Comparison of ENCODE assay signal across 8 cellular contexts in the genomic region with DNA sequence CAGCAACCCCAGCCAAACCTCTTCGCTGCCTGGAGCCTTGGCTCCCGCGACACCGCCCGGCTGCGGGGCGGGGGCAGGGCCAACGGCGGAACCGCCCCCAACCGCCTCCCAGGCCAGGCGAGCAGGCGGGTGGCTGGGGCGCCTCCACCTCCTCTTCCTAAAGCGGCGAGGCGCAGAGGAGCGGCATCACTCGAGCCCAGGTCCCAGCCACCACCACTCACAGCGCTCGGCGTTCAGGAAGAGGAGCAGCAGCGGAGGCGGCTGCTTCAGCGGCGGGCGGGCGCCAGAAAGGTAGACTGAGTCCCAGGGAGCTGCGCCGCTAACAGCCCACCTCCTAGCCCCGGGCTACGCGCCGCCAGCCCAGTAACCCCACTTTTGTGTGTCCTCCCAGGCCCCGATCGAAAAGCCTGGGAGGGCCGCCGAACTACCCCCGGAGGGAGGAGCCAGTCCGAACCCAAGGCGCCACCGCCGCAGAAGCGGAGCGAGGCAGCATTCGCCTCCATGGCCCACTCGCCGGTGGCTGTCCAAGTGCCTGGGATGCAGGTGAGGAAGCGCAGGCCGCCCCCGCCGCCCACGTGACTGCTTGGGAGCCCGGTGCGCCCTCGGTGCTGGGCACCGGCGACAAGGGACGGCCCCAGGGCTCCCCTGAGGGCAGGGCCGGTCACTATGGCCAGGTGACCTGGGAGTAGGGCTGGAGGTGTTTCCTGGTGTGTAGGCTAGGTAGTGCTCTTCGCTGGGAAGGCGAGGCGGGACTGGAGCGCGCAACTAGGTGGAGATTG. TPM values are rescaled to one million over a fixed set of nuclear protein-coding genes. Genes with fewer than 3 reads are reported as not detected.
DNase-seq lines count a peak whose midpoint lies in the region; ATAC-seq, FAIRE-seq and TF ChIP-seq lines count a peak whose summit lies in the region.

A gene (plus strand): TSS at position 186 of the 779 bp plus-strand sequence. CDS start 316 bp downstream, at position 502.

- in situ Hi-C loops in Panc1 (cut with HindIII; ENCODE audit: low pct_unique_long_range_greater_than_20kb, low sequenced_read_pairs), result no loop called here

- no peak for FAIRE-seq in HTR-8/SVneo (lab: Jason Lieb, UNC)

- H3K4me1 ChIP-seq in Panc1 (ENCODE audit: control insufficient read depth, insufficient read depth, low read length) (peaks cover 17% of the 10 kb centered on the region), neuron (ENCODE audit: insufficient read depth, low read length) (peaks cover 4% of the 10 kb centered on the region), subcutaneous abdominal adipose tissue (ENCODE audit: control insufficient read depth in 5 of 5, insufficient read depth in 5 of 5, low read length in 5 of 5) (peaks cover 0 to 19% (median 13%) of the 10 kb centered on the region in 5 donors)

- H2AFZ ChIP-seq in neuron (ENCODE audit: low read depth, low read length), result peak within 1 kb of the TSS; percentile 74

- H3K9ac ChIP-seq in subcutaneous abdominal adipose tissue (ENCODE audit: low read length in 5 of 5), result peak within 1 kb of the TSS in 3 of 5 donors; percentile 58 to 75 (median 61)

- TF ChIP-seq CTCF in Panc1 (IDR thresholded peaks at IDR 0.05) (no peak), fibroblast of pulmonary artery (IDR thresholded peaks at IDR 0.05; ENCODE audit: low read length, missing control alignments) (no peak)

- intact Hi-C loops in Panc1 (cut with micrococcal nuclease; ENCODE audit: unreplicated experiment), result no loop called here

- DNase-seq in DMS114 treated with DMSO at 0.1 percent for 48 hours (lab: John Stamatoyannopoulos, UW; ENCODE audit: unreplicated experiment) (peak; percentile 5), HTR-8/SVneo (ENCODE audit: insufficient read length, low spot score) (peak; percentile 9), Panc1 (ENCODE audit: low read depth, low spot score) (no peak), fibroblast of pulmonary artery (ENCODE audit: low read depth) (peak; percentile 65)
- DNase-seq in activated T-helper 1 cell treated with anti-CD3 and anti-CD28 coated beads, Interleukin-2, amount 50 U/mL, for 16 hours (ENCODE audit: low read depth in 1 of 2, low spot score in 1 of 2), result peak; percentile 43 to 60

- BruUV-seq in Panc1 (replicated peaks; lab: Mats Ljungman, UMichigan), result no TSS peak

- H3K36me3 ChIP-seq in Panc1 (ENCODE audit: control insufficient read depth, insufficient read depth, low read length) (no peaks in the 10 kb centered on the region), neuron (ENCODE audit: insufficient read depth, low read length) (no peaks in the 10 kb centered on the region), subcutaneous abdominal adipose tissue (ENCODE audit: control insufficient read depth in 5 of 5, insufficient read depth in 5 of 5, low read length in 5 of 5) (no peaks in the 10 kb centered on the region)

- POLR2A ChIA-PET in Panc1 (lab: Charles Lee), result interaction anchor here (0.6 kb wide), 1 partner anchor 458 kb away, joined by 3 read pairs; no protein-coding TSS in a partner anchor

- H3K9me3 ChIP-seq in Panc1 (ENCODE audit: control insufficient read depth, insufficient read depth, low read depth, low read length) (no peaks in the 10 kb centered on the region), neuron (ENCODE audit: low read length) (no peaks in the 10 kb centered on the region), subcutaneous abdominal adipose tissue (ENCODE audit: control insufficient read depth in 5 of 5, low read length in 5 of 5) (no peaks in the 10 kb centered on the region)

- CTCF ChIA-PET in Panc1 (lab: Charles Lee), result interaction anchor here (0.6 kb wide), 1 partner anchor 53 kb away, joined by 3 read pairs; no protein-coding TSS in a partner anchor

- H3K27ac ChIP-seq in Panc1 (ENCODE audit: low read length), result peak within 1 kb of the TSS; percentile 86
- no peak within 1 kb of the TSS for H3K27ac ChIP-seq in subcutaneous abdominal adipose tissue (ENCODE audit: low read depth, low read length)

- H3K27me3 ChIP-seq in Panc1 (ENCODE audit: control insufficient read depth, insufficient read depth, low read length) (no peaks in the 10 kb centered on the region), neuron (ENCODE audit: insufficient read depth, low read length) (peaks cover 6% of the 10 kb centered on the region), subcutaneous abdominal adipose tissue (ENCODE audit: control insufficient read depth in 5 of 5, insufficient read depth in 4 of 5, low read length in 5 of 5) (peaks cover 0 to 13% (median 11%) of the 10 kb centered on the region in 5 donors)

- H3K4me3 ChIP-seq in Panc1 (ENCODE audit: low read depth in 2 of 2, low read length in 2 of 2), result peak within 1 kb of the TSS; percentile 81 to 91
- peak within 1 kb of the TSS; percentile 68 for H3K4me3 ChIP-seq in fibroblast of pulmonary artery (replicated peaks; ENCODE audit: low read depth, low read length)
- H3K4me3 ChIP-seq in neuron (ENCODE audit: low read length), result peak within 1 kb of the TSS; percentile 61
- peak within 1 kb of the TSS; percentile 59 to 72 (median 67) for H3K4me3 ChIP-seq in subcutaneous abdominal adipose tissue (ENCODE audit: low read depth in 1 of 5, low read length in 5 of 5)

- ATAC-seq in GM21381 (IDR thresholded peaks at IDR 0.05; ENCODE audit: unreplicated experiment) (peak; percentile 75), Panc1 (peak; percentile 97)

RNA-seq across cellular contexts. Expression of the gene that starts here (rescaled TPM):
- 44.2 TPM for total RNA-seq in Panc1 (2021; ENCODE audit: unreplicated experiment)
- 17.8 TPM for polyA plus RNA-seq in Panc1 (2012; ENCODE audit: insufficient read length)
